ENCODE assay signal across 7 cellular contexts in genomic region chr19:52188822-52189744, GRCh38. TPM values are rescaled to one million over a fixed set of nuclear protein-coding genes. Genes with fewer than 3 reads are reported as not detected.
DNase-seq lines count a peak whose midpoint lies in the region; ATAC-seq and TF ChIP-seq lines count a peak whose summit lies in the region.

No MANE protein-coding gene starts in this region.

- peak; percentile 83 for TF ChIP-seq POLR2A in GM15510 (IDR thresholded peaks at IDR 0.05; ENCODE audit: borderline replicate concordance, extremely low read depth, insufficient read length)
- TF ChIP-seq POLR2A in Peyer's patch (IDR thresholded peaks at IDR 0.05): peak; percentile 1 to 50

- H3K27ac ChIP-seq in Peyer's patch: peak overlapping the region; percentile 81 to 98 (median 92)
- peak overlapping the region; percentile 81 for H3K27ac ChIP-seq in cingulate gyrus (ENCODE audit: low read depth, low read length)
- H3K27ac ChIP-seq in mesendoderm (ENCODE audit: low read depth, low read length): peak overlapping the region; percentile 70

- H3K4me1 ChIP-seq in Peyer's patch: peaks cover 0 to 38% (median 11%) of the 10 kb centered on the region in 4 donors
- H3K4me1 ChIP-seq in mesendoderm (ENCODE audit: control insufficient read depth, low read depth, low read length): peaks cover 10% of the 10 kb centered on the region

- H3K79me1 ChIP-seq in mesendoderm (ENCODE audit: low read length): peaks cover 10% of the 10 kb centered on the region

- H3K4me3 Mint-ChIP-seq in type B pancreatic cell: peak overlapping the region; percentile 99

- DNase-seq in Peyer's patch: peak in 1 of 3 donors; percentile 97
- DNase-seq in mesendoderm: no peak
- DNase-seq in type B pancreatic cell (ENCODE audit: extremely low spot score, unreplicated experiment): peak; percentile 75
- no peak for DNase-seq in HCEC 1CT

- H3K27me3 ChIP-seq in Peyer's patch (no peaks in the 10 kb centered on the region), mesendoderm (ENCODE audit: insufficient read depth, low read length, poor library complexity) (no peaks in the 10 kb centered on the region)

- peak overlapping the region; percentile 99 for H3K27ac Mint-ChIP-seq in type B pancreatic cell

- peaks cover 15% of the 10 kb centered on the region for H3K36me3 Mint-ChIP-seq in type B pancreatic cell

- peak overlapping the region; percentile 70 for H2BK5ac ChIP-seq in mesendoderm (ENCODE audit: low read length)

- peak overlapping the region; percentile 66 for H3K23ac ChIP-seq in mesendoderm (ENCODE audit: low read length)

- peak overlapping the region; percentile 87 for H3K9ac ChIP-seq in mesendoderm (ENCODE audit: low read length)

- no peak overlapping the region for H2BK120ac ChIP-seq in mesendoderm (ENCODE audit: low read depth, low read length)

- H3K4me2 ChIP-seq in mesendoderm (ENCODE audit: low read length): peak overlapping the region; percentile 67

- peaks cover 0 to 15% (median 0%) of the 10 kb centered on the region in 3 donors for H3K36me3 ChIP-seq in Peyer's patch
- H3K36me3 ChIP-seq in mesendoderm (ENCODE audit: control insufficient read depth, insufficient read depth, low read length): peaks cover 4% of the 10 kb centered on the region

- peak overlapping the region; percentile 85 for H2AK5ac ChIP-seq in mesendoderm (ENCODE audit: low read length)

- WGBS in mesendoderm (ENCODE audit: extremely low coverage, insufficient coverage, low lambda C conversion rate): no CpG with 5 or more reads among the region's 33 CpGs

- H3K27me3 Mint-ChIP-seq in type B pancreatic cell: no peaks in the 10 kb centered on the region

- H3K18ac ChIP-seq in mesendoderm (ENCODE audit: low read length): peak overlapping the region; percentile 78

- peak overlapping the region; percentile 95 for H3K56ac ChIP-seq in mesendoderm (ENCODE audit: low read length)

- H4K8ac ChIP-seq in mesendoderm (ENCODE audit: low read depth, low read length): no peak overlapping the region

- peaks cover 38% of the 10 kb centered on the region for H3K79me2 ChIP-seq in mesendoderm (ENCODE audit: control insufficient read depth, insufficient read depth, low read length)

- peaks cover 21% of the 10 kb centered on the region for H3K4me1 Mint-ChIP-seq in type B pancreatic cell (ENCODE audit: unreplicated experiment)

- ATAC-seq in HG02571 (IDR thresholded peaks at IDR 0.05; ENCODE audit: unreplicated experiment): peak; percentile 0

- no peaks in the 10 kb centered on the region for H3K9me3 Mint-ChIP-seq in type B pancreatic cell

- H3K9me3 ChIP-seq in Peyer's patch: no peaks in the 10 kb centered on the region

- H3K4ac ChIP-seq in mesendoderm (ENCODE audit: low read depth, low read length): no peak overlapping the region

- H3K4me3 ChIP-seq in Peyer's patch (peak overlapping the region; percentile 34 to 90 (median 66)), mesendoderm (ENCODE audit: low read length) (peak overlapping the region; percentile 40)

- no peak overlapping the region for H2BK15ac ChIP-seq in mesendoderm (replicated peaks; ENCODE audit: low read depth)

- peak in 3 of 6 experiments; percentile 27 to 29 (median 28) for TF ChIP-seq CTCF in Peyer's patch (IDR thresholded peaks at IDR 0.05)
- TF ChIP-seq CTCF in type B pancreatic cell (conservative IDR thresholded peaks at IDR 0.05): peak; percentile 32

- H4K5ac ChIP-seq in mesendoderm (ENCODE audit: low read length): peak overlapping the region; percentile 98

RNA-seq across cellular contexts. Expression of gene PPP2R1A, which starts 0.8 kb away (rescaled TPM):
- total RNA-seq in Peyer's patch (100 to 1,000 TPM; 198 to 284 (median 234) TPM), type B pancreatic cell (ENCODE audit: low replicate concordance) (319 and 323 TPM in 2 replicates)
- 144 TPM for polyA plus RNA-seq in mesendoderm (2013, experiment 1 of 2)
- polyA plus RNA-seq in mesendoderm (2013, experiment 2 of 2): 148 TPM

RNA-seq across cellular contexts. Expression of gene ZNF836, which starts 17.7 kb away (rescaled TPM):
- total RNA-seq in Peyer's patch (10 to 100 TPM in 1 of 4 donors, 1 to 10 TPM in 3; 7.0 to 11.9 (median 9.2) TPM), type B pancreatic cell (ENCODE audit: low replicate concordance) (21.6 and 21.8 TPM in 2 replicates)
- 16.9 TPM for polyA plus RNA-seq in mesendoderm (2013, experiment 1 of 2)
- polyA plus RNA-seq in mesendoderm (2013, experiment 2 of 2): 16.1 TPM

RNA-seq across cellular contexts. Expression of gene ZNF616, which starts 49.3 kb away (rescaled TPM):
- total RNA-seq in Peyer's patch (1 to 10 TPM; 4.9 to 9.9 (median 5.3) TPM), type B pancreatic cell (ENCODE audit: low replicate concordance) (18.7 and 26.5 TPM in 2 replicates)
- polyA plus RNA-seq in mesendoderm (2013, experiment 1 of 2): 15.8 TPM
- 15.8 TPM for polyA plus RNA-seq in mesendoderm (2013, experiment 2 of 2)
